Comparison of ENCODE assay signal across 13 cellular contexts in genomic region chr2:9165625-9166024, GRCh38. TPM values are rescaled to one million over a fixed set of nuclear protein-coding genes. Genes with fewer than 3 reads are reported as not detected.
DNase-seq lines count a peak whose midpoint lies in the region; ATAC-seq and TF ChIP-seq lines count a peak whose summit lies in the region.
"Had no signal": no experiment of that assay in that cellular context is flagged by ENCODE, and none has a peak within 500 bp of the region (broad histone marks: within the 10 kb centered on the region; RNA-seq: fewer than 3 reads in every experiment).

No MANE protein-coding gene starts in this region.

- H4K20me1 ChIP-seq in PC-3 (ENCODE audit: low read length) (no peaks in the 10 kb centered on the region), GM23338 (replicated peaks; ENCODE audit: insufficient read depth) (no peaks in the 10 kb centered on the region)

- DNase-seq in AG08395 (ENCODE audit: low spot score) (peak; percentile 40), PC-3 (peak; percentile 73), epithelial cell of esophagus (ENCODE audit: low read depth) (peak; percentile 60), medulla oblongata (ENCODE audit: extremely low spot score) (peak; percentile 50), esophagus muscularis mucosa (ENCODE audit: extremely low spot score) (no peak), coronary artery (ENCODE audit: low spot score) (no peak), GM23338 (ENCODE audit: low spot score) (no peak), NCI-H2171 (lab: John Stamatoyannopoulos, UW) (no peak)
- DNase-seq: activated T-cell treated with anti-CD3 and anti-CD28 coated beads, Interleukin-2, amount 50 U/mL, for 72 hours; colonic mucosa had no signal

- no peaks in the 10 kb centered on the region for H3K9me2 ChIP-seq in PC-3 (replicated peaks; ENCODE audit: low read length)
- peaks cover 2% of the 10 kb centered on the region; the same call in 1 of the 2 replicates for H3K9me2 ChIP-seq in GM23338 (ENCODE audit: insufficient read depth)

- H3K4me1 ChIP-seq in PC-3 (ENCODE audit: insufficient read depth, low read length) (peaks cover 35% of the 10 kb centered on the region), esophagus muscularis mucosa (peaks cover 0 to 32% (median 14%) of the 10 kb centered on the region in 4 donors), GM23338 (ENCODE audit: insufficient read depth) (peaks cover 8% of the 10 kb centered on the region)

- no peak overlapping the region for H2AFZ ChIP-seq in PC-3 (ENCODE audit: low read length)
- H2AFZ ChIP-seq in GM23338: no peak overlapping the region
- H2AFZ ChIP-seq: hepatocyte had no signal

- no peak for TF ChIP-seq POLR2A in esophagus muscularis mucosa (IDR thresholded peaks at IDR 0.05; ENCODE audit: low read depth)

- H3K36me3 Mint-ChIP-seq in GM23338 (ENCODE audit: low read depth): peaks cover 3% of the 10 kb centered on the region; the same call in 1 of the 3 replicates
- H3K36me3 Mint-ChIP-seq: stimulated activated effector memory CD8-positive, alpha-beta T cell treated with anti-CD3 and anti-CD28 coated beads, Interleukin-12 subunit alpha, Interleukin-12 subunit beta, amount 100 ng/mL, for 72 hours had no signal

- POLR2A ChIA-PET in PC-3 (lab: Charles Lee; ENCODE audit: unreplicated experiment): no interaction called here

- peaks cover 5% of the 10 kb centered on the region; the same call in 2 of the 3 replicates for H3K9me3 Mint-ChIP-seq in GM23338
- H3K9me3 Mint-ChIP-seq: activated T-cell treated with anti-CD3 and anti-CD28 coated beads, Interleukin-2, amount 50 U/mL, for 72 hours; stimulated activated effector memory CD8-positive, alpha-beta T cell treated with anti-CD3 and anti-CD28 coated beads, Interleukin-12 subunit alpha, Interleukin-12 subunit beta, amount 100 ng/mL, for 72 hours had no signal

- TF ChIP-seq EP300 in esophagus muscularis mucosa (IDR thresholded peaks at IDR 0.05): no peak

- no TSS peak for BruUV-seq in PC-3 (replicated peaks; lab: Mats Ljungman, UMichigan)

- H3K79me2 ChIP-seq in PC-3 (ENCODE audit: low read length) (no peaks in the 10 kb centered on the region), GM23338 (replicated peaks; ENCODE audit: insufficient read depth) (no peaks in the 10 kb centered on the region)
- H3K79me2 ChIP-seq: hepatocyte had no signal

- H3K9me3 ChIP-seq in PC-3 (ENCODE audit: low read length): no peaks in the 10 kb centered on the region
- H3K9me3 ChIP-seq in esophagus muscularis mucosa: no peaks in the 10 kb centered on the region
- H3K9me3 ChIP-seq: colonic mucosa had no signal

- TF ChIP-seq CTCF in PC-3 (conservative IDR thresholded peaks at IDR 0.05; ENCODE audit: low read depth, low read length) (no peak), epithelial cell of esophagus (IDR thresholded peaks at IDR 0.05; ENCODE audit: insufficient read depth, low read depth, low read length, missing control alignments) (no peak), esophagus muscularis mucosa (IDR thresholded peaks at IDR 0.05) (no peak), coronary artery (IDR thresholded peaks at IDR 0.05) (no peak), GM23338 (conservative IDR thresholded peaks at IDR 0.05; ENCODE audit: low read depth in 2 of 2) (no peak)

- intact Hi-C loops in PC-3 (cut with micrococcal nuclease) (no loop called here), esophagus muscularis mucosa (cut with DNase I) (no loop called here)

- WGBS in esophagus muscularis mucosa: 94% methylated on average over 4 of the region's 5 CpGs

- H3K27ac Mint-ChIP-seq in GM23338: no peak overlapping the region
- H3K27ac Mint-ChIP-seq: activated T-cell treated with anti-CD3 and anti-CD28 coated beads, Interleukin-2, amount 50 U/mL, for 72 hours; stimulated activated effector memory CD8-positive, alpha-beta T cell treated with anti-CD3 and anti-CD28 coated beads, Interleukin-12 subunit alpha, Interleukin-12 subunit beta, amount 100 ng/mL, for 72 hours; WTC11 had no signal

- H3K9ac ChIP-seq in PC-3 (ENCODE audit: low read length): no peak overlapping the region

- peaks cover 10% of the 10 kb centered on the region for H3K4me1 Mint-ChIP-seq in GM23338
- H3K4me1 Mint-ChIP-seq: stimulated activated effector memory CD8-positive, alpha-beta T cell treated with anti-CD3 and anti-CD28 coated beads, Interleukin-12 subunit alpha, Interleukin-12 subunit beta, amount 100 ng/mL, for 72 hours had no signal

- H3F3A ChIP-seq in PC-3 (ENCODE audit: low read length, unreplicated experiment) (peaks cover 3% of the 10 kb centered on the region), GM23338 (replicated peaks; ENCODE audit: low read depth) (no peaks in the 10 kb centered on the region)

- no peak overlapping the region for H3K4me3 Mint-ChIP-seq in GM23338
- H3K4me3 Mint-ChIP-seq: activated T-cell treated with anti-CD3 and anti-CD28 coated beads, Interleukin-2, amount 50 U/mL, for 72 hours; stimulated activated effector memory CD8-positive, alpha-beta T cell treated with anti-CD3 and anti-CD28 coated beads, Interleukin-12 subunit alpha, Interleukin-12 subunit beta, amount 100 ng/mL, for 72 hours; WTC11 had no signal

- no peaks in the 10 kb centered on the region for H3K27me3 Mint-ChIP-seq in GM23338 (ENCODE audit: insufficient read depth, low read depth, poor library complexity)

- H3K36me3 ChIP-seq in PC-3 (ENCODE audit: low read depth, low read length): no peaks in the 10 kb centered on the region
- H3K36me3 ChIP-seq in esophagus muscularis mucosa: no peaks in the 10 kb centered on the region
- H3K36me3 ChIP-seq in GM23338 (ENCODE audit: insufficient read depth): no peaks in the 10 kb centered on the region; the same call in 1 of the 2 replicates
- H3K36me3 ChIP-seq: colonic mucosa had no signal

- CTCF ChIA-PET in PC-3 (lab: Charles Lee): interaction anchor here (0.5 kb wide), 1 partner anchor 43 kb away, joined by 6 read pairs; no protein-coding TSS in a partner anchor

- peak overlapping the region; percentile 24 for H3K27ac ChIP-seq in PC-3 (ENCODE audit: low read length)
- peak overlapping the region in 2 of 4 donors; percentile 33 to 49 for H3K27ac ChIP-seq in esophagus muscularis mucosa (replicated peaks in 1 of 4)
- peak overlapping the region in 1 of 2 donors; percentile 69 for H3K27ac ChIP-seq in coronary artery
- H3K27ac ChIP-seq in GM23338 (ENCODE audit: low read depth): no peak overlapping the region
- H3K27ac ChIP-seq: colonic mucosa, hepatocyte had no signal

- peak; percentile 77 for ATAC-seq in PC-3
- no peak for ATAC-seq in GM23338
- ATAC-seq: activated T-cell treated with anti-CD3 and anti-CD28 coated beads, Interleukin-2, amount 50 U/mL, for 72 hours; stimulated activated effector memory CD8-positive, alpha-beta T cell treated with anti-CD3 and anti-CD28 coated beads, Interleukin-12 subunit alpha, Interleukin-12 subunit beta, amount 100 ng/mL, for 72 hours; WTC11 had no signal

- no peak overlapping the region for H3K4me3 ChIP-seq in PC-3 (ENCODE audit: low read length)
- H3K4me3 ChIP-seq in epithelial cell of esophagus (ENCODE audit: low read length): no peak overlapping the region
- no peak overlapping the region for H3K4me3 ChIP-seq in esophagus muscularis mucosa
- H3K4me3 ChIP-seq in coronary artery: no peak overlapping the region
- H3K4me3 ChIP-seq in GM23338: no peak overlapping the region
- H3K4me3 ChIP-seq: colonic mucosa, hepatocyte had no signal

- H3K27me3 ChIP-seq in PC-3 (ENCODE audit: low read length): no peaks in the 10 kb centered on the region
- no peaks in the 10 kb centered on the region for H3K27me3 ChIP-seq in esophagus muscularis mucosa
- H3K27me3 ChIP-seq in GM23338 (ENCODE audit: insufficient read depth): no peaks in the 10 kb centered on the region
- H3K27me3 ChIP-seq: colonic mucosa, hepatocyte had no signal

- H3K4me2 ChIP-seq in PC-3 (ENCODE audit: low read length) (no peak overlapping the region), GM23338 (no peak overlapping the region)
- H3K4me2 ChIP-seq: hepatocyte had no signal

RNA-seq across cellular contexts. Expression of gene ASAP2, which starts 41.0 kb away (rescaled TPM):
- total RNA-seq in PC-3 (2014; rRNA removed): 25.2 and 34.5 TPM in 2 replicates
- 10 to 100 TPM; 18.7 to 24.0 (median 21.3) TPM for total RNA-seq in esophagus muscularis mucosa
- 15.6 and 16.5 TPM in 2 replicates for total RNA-seq in GM23338 (2014; rRNA removed; shearing (Covaris generic))
- 2.6 and 3.2 TPM in 2 replicates for polyA plus RNA-seq in GM23338 (2016; fragmentation: Nextera tagmentation; extraction: Ambion mirVana)

Comparison
In these comparisons a context has a peak if more than half of its experiments do, and no peak if none do; other contexts are left out.
1. DNase-seq: peak in AG08395 (single experiment), PC-3 (single experiment), epithelial cell of esophagus (single experiment) and medulla oblongata (single experiment); none in esophagus muscularis mucosa (single experiment), coronary artery (single experiment), GM23338 (single experiment) and NCI-H2171 (single experiment).